Comparison of ENCODE assay signal across 11 cellular contexts in the genomic region with DNA sequence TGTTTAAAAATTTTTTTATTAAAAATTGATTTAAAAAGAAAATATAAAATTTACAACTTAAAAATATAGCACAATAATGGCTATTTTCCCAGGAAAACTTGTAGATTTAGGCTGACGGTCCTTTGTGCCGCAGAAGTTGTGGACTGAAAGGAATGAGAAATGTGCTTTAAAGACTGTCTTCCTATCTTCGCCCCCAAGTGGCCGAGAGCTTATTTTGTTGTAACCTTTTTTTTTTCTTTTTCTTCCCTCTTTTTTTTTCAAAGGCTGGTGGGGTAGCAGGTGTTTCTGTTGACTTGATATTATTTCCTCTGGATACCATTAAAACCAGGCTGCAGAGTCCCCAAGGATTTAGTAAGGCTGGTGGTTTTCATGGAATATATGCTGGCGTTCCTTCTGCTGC. TPM values are rescaled to one million over a fixed set of nuclear protein-coding genes. Genes with fewer than 3 reads are reported as not detected.
DNase-seq lines count a peak whose midpoint lies in the region; ATAC-seq and TF ChIP-seq lines count a peak whose summit lies in the region.
"Had no signal": no experiment of that assay in that cellular context is flagged by ENCODE, and none has a peak within 500 bp of the region (broad histone marks: within the 10 kb centered on the region; RNA-seq: fewer than 3 reads in every experiment).

No MANE protein-coding gene starts in this region.

- H3K4me3 ChIP-seq in DOHH2 (ENCODE audit: low read length) (no peak overlapping the region), kidney epithelial cell (ENCODE audit: low read depth, low read length) (no peak overlapping the region), sigmoid colon (no peak overlapping the region)
- H3K4me3 ChIP-seq in Jurkat, Clone E6-1 (ENCODE audit: low read length), result no peak overlapping the region

- no peaks in the 10 kb centered on the region for H4K20me1 ChIP-seq in DOHH2 (ENCODE audit: control insufficient read depth, insufficient read depth, low read depth, low read length)

- TF ChIP-seq POLR2A in sigmoid colon (IDR thresholded peaks at IDR 0.05), result no peak

- no peaks in the 10 kb centered on the region for H3K27me3 ChIP-seq in DOHH2 (ENCODE audit: control insufficient read depth, low read length)
- H3K27me3 ChIP-seq in kidney epithelial cell (ENCODE audit: control insufficient read depth, insufficient read depth, low read length), result no peaks in the 10 kb centered on the region
- H3K27me3 ChIP-seq in sigmoid colon, result no peaks in the 10 kb centered on the region

- ATAC-seq in HG03159 (IDR thresholded peaks at IDR 0.05; ENCODE audit: unreplicated experiment), result no peak
- ATAC-seq: activated CD8-positive, alpha-beta T cell treated with anti-CD3 and anti-CD28 coated beads for 36 hours had no signal

- H3K4me1 ChIP-seq in DOHH2 (ENCODE audit: control insufficient read depth, low read length) (no peaks in the 10 kb centered on the region), sigmoid colon (no peaks in the 10 kb centered on the region)

- H3K4me2 ChIP-seq in DOHH2 (ENCODE audit: low read length), result no peak overlapping the region

- H3K36me3 ChIP-seq in DOHH2 (ENCODE audit: control insufficient read depth, low read length) (peaks cover 24% of the 10 kb centered on the region), kidney epithelial cell (ENCODE audit: control insufficient read depth, insufficient read depth, low read length) (no peaks in the 10 kb centered on the region), sigmoid colon (peaks cover 0 to 27% (median 0%) of the 10 kb centered on the region in 4 donors)

- H3K9me2 ChIP-seq in DOHH2 (replicated peaks; ENCODE audit: control insufficient read depth, low read length), result no peaks in the 10 kb centered on the region

- no peaks in the 10 kb centered on the region for H3F3A ChIP-seq in DOHH2 (ENCODE audit: control insufficient read depth, insufficient read depth)

- no peak overlapping the region for H3K27ac ChIP-seq in DOHH2 (ENCODE audit: low read depth, low read length)
- no peak overlapping the region for H3K27ac ChIP-seq in sigmoid colon

- WGBS in sigmoid colon, 2 donors, result 91 to 92% methylated on average over 5 of the region's 5 CpGs

- TF ChIP-seq CTCF in DOHH2 (IDR thresholded peaks at IDR 0.05; ENCODE audit: low read depth, low read length, poor library complexity, severe bottlenecking) (peak; percentile 20), kidney epithelial cell (IDR thresholded peaks at IDR 0.05; ENCODE audit: insufficient read depth, low read length, poor library complexity, severe bottlenecking) (peak; percentile 26), sigmoid colon (IDR thresholded peaks at IDR 0.05) (no peak)

- TF ChIP-seq EP300 in sigmoid colon (IDR thresholded peaks at IDR 0.05), result no peak

- H3K9me3 ChIP-seq in DOHH2 (ENCODE audit: control insufficient read depth, insufficient read depth, low read length) (peaks cover 12% of the 10 kb centered on the region; the same call in 1 of the 2 replicates), sigmoid colon (peaks cover 0 to 5% (median under 1%) of the 10 kb centered on the region in 4 donors)

- peak; percentile 19 for DNase-seq in Jurkat, Clone E6-1 (ENCODE audit: low read depth, low spot score)
- peak; percentile 30 for DNase-seq in amniotic epithelial cell (ENCODE audit: low read depth)
- no peak for DNase-seq in kidney epithelial cell (ENCODE audit: low read depth)
- no peak for DNase-seq in sigmoid colon
- no peak for DNase-seq in OCI-M2 (lab: John Stamatoyannopoulos, UW; ENCODE audit: unreplicated experiment)
- no peak for DNase-seq in A172 (ENCODE audit: low spot score)
- DNase-seq: activated CD8-positive, alpha-beta T cell treated with anti-CD3 and anti-CD28 coated beads for 36 hours; activated naive CD8-positive, alpha-beta T cell treated with anti-CD3 and anti-CD28 coated beads, Interleukin-2, amount 10 ng/mL, durations not matched to agents 7 days and 5 days; NCI-H510A had no signal

- intact Hi-C loops in sigmoid colon (cut with DNase I), result no loop called here

- H3K79me2 ChIP-seq in DOHH2 (ENCODE audit: control insufficient read depth, low read length), result peaks cover 27% of the 10 kb centered on the region

RNA-seq across cellular contexts. Expression of gene SLC25A26, which starts 15.5 kb away (rescaled TPM):
- 40.5 TPM for polyA plus RNA-seq in Jurkat, Clone E6-1 (2012; ENCODE audit: insufficient read depth, insufficient read length)
- total RNA-seq in kidney epithelial cell (26.5 and 41.2 TPM in 2 replicates), sigmoid colon (10 to 100 TPM; 22.4 to 42.8 (median 28.9) TPM)
- 10 to 100 TPM; 17.8 to 20.0 (median 19.8) TPM for polyA plus RNA-seq in sigmoid colon
- 21.5 and 22.1 TPM in 2 replicates for total RNA-seq in A172 (2014; rRNA removed; shearing (Covaris generic))

Comparison
In these comparisons a context has a peak if more than half of its experiments do, and no peak if none do; other contexts are left out.
1. CTCF ChIP-seq: peak in DOHH2 (single experiment) and kidney epithelial cell (single experiment); none in sigmoid colon (0 of 4).
2. DNase-seq: peak in Jurkat, Clone E6-1 (single experiment) and amniotic epithelial cell (single experiment); none in kidney epithelial cell (single experiment), sigmoid colon (single experiment), OCI-M2 (single experiment) and A172 (single experiment).